ENCODE assay signal across 8 cellular contexts in the genomic region with DNA sequence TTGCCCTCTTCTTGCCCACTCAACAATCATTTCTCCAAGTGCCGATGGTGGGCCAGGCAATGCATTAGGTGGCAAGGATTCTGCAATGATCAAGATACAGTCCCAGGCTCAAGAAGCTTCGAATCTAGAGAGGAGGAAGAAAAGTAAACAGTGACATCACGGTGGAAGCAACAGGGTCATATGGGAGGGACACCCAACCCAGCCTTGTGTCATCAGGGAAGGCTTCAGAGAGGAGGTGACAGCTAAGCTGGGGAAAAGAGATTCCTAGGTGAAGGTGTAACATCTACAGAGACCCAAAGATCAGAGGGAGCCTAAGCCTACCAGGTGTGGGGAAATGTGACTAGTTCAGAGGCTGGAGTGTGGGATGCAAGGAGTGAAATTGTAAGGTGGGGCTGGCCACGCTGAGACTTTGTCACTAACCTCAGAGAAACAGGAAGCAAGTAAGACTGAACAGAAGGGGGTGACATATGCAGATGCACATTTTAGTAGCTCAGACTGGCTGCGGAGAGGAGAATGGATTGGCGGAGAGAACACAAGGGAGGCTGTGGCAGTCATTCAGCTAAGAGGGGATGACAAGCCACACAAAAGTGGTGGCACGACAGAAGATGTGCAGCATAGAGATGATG.
DNase-seq lines count a peak whose midpoint lies in the region; ATAC-seq, FAIRE-seq and TF ChIP-seq lines count a peak whose summit lies in the region.

No MANE protein-coding gene starts in this region.

- H3K27me3 ChIP-seq in pancreas: no peaks in the 10 kb centered on the region
- no peaks in the 10 kb centered on the region for H3K27me3 ChIP-seq in dorsolateral prefrontal cortex
- H3K27me3 ChIP-seq in smooth muscle cell (ENCODE audit: low read depth): no peaks in the 10 kb centered on the region
- H3K27me3 ChIP-seq in uterus: no peaks in the 10 kb centered on the region

- intact Hi-C loops in pancreas (cut with DNase I): no loop called here
- intact Hi-C loops in dorsolateral prefrontal cortex (cut with DNase I): no loop called here
- intact Hi-C loops in uterus (cut with DNase I; ENCODE audit: low total_unique reads): no loop called here

- H3K9me3 ChIP-seq in pancreas (no peaks in the 10 kb centered on the region), smooth muscle cell (replicated peaks; ENCODE audit: low read depth) (no peaks in the 10 kb centered on the region), uterus (no peaks in the 10 kb centered on the region)

- no peak overlapping the region for H2AFZ ChIP-seq in smooth muscle cell (ENCODE audit: low read depth)

- no peak for FAIRE-seq in pancreas (lab: Jason Lieb, UNC)

- H3F3A ChIP-seq in smooth muscle cell (ENCODE audit: low read depth): no peaks in the 10 kb centered on the region

- 79 to 85% methylated on average over 7 of the region's 7 CpGs for WGBS in pancreas, 2 donors
- WGBS in smooth muscle cell (ENCODE audit: low lambda C conversion rate): 88% methylated on average over 7 of the region's 7 CpGs

- H3K4me1 ChIP-seq in pancreas: peaks cover 5 to 22% (median 8%) of the 10 kb centered on the region in 3 donors
- H3K4me1 ChIP-seq in smooth muscle cell (ENCODE audit: low read depth): no peaks in the 10 kb centered on the region
- no peaks in the 10 kb centered on the region for H3K4me1 ChIP-seq in uterus

- H3K79me2 ChIP-seq in smooth muscle cell (ENCODE audit: low read depth): no peaks in the 10 kb centered on the region

- H3K36me3 ChIP-seq in pancreas (no peaks in the 10 kb centered on the region), smooth muscle cell (ENCODE audit: low read depth) (no peaks in the 10 kb centered on the region), uterus (no peaks in the 10 kb centered on the region)

- H3K27ac ChIP-seq in pancreas: no peak overlapping the region
- peak overlapping the region in 6 of 59 donors; percentile 8 to 29 (median 14) for H3K27ac ChIP-seq in dorsolateral prefrontal cortex
- no peak overlapping the region for H3K27ac ChIP-seq in smooth muscle cell (ENCODE audit: low read depth)
- no peak overlapping the region for H3K27ac ChIP-seq in uterus

- DNase-seq in activated CD8-positive, alpha-beta memory T cell treated with anti-CD3 and anti-CD28 coated beads, Interleukin-2, amount 50 U/mL, for 4 hours: peak; percentile 58
- no peak for DNase-seq in pancreas
- no peak for DNase-seq in dorsolateral prefrontal cortex
- no peak for DNase-seq in smooth muscle cell (lab: John Stamatoyannopoulos, UW; ENCODE audit: unreplicated experiment)
- DNase-seq in dedifferentiated amniotic fluid mesenchymal stem cell (ENCODE audit: extremely low spot score): no peak
- DNase-seq in uterus: no peak

- H3K4me3 ChIP-seq in pancreas (no peak overlapping the region), dorsolateral prefrontal cortex (no peak overlapping the region), smooth muscle cell (no peak overlapping the region), uterus (no peak overlapping the region)

- no peak for TF ChIP-seq POLR2A in uterus (IDR thresholded peaks at IDR 0.05)

- H3K9ac ChIP-seq in smooth muscle cell (ENCODE audit: low read depth): no peak overlapping the region

- TF ChIP-seq CTCF in pancreas (IDR thresholded peaks at IDR 0.05) (no peak), dorsolateral prefrontal cortex (IDR thresholded peaks at IDR 0.05 in 54 of 56, conservative IDR thresholded peaks at IDR 0.05 in 2 of 56; ENCODE audit: low read depth in 1 of 56, partially characterized antibody in 56 of 56) (no peak), smooth muscle cell (IDR thresholded peaks at IDR 0.05; ENCODE audit: borderline replicate concordance, insufficient read depth, poor library complexity, severe bottlenecking) (no peak), uterus (IDR thresholded peaks at IDR 0.05) (no peak)

- H4K20me1 ChIP-seq in smooth muscle cell (ENCODE audit: low read depth): no peaks in the 10 kb centered on the region

- no peak overlapping the region for H3K4me2 ChIP-seq in smooth muscle cell

- peak; percentile 63 for ATAC-seq in GM19438 (IDR thresholded peaks at IDR 0.05; ENCODE audit: low read depth, unreplicated experiment)
- peak; percentile 61 for ATAC-seq in HG03378 (IDR thresholded peaks at IDR 0.05; ENCODE audit: unreplicated experiment)
- ATAC-seq in pancreas: peak in 3 of 4 donors; percentile 15 to 19 (median 18)
